11 cellular contexts compared by ENCODE assay signal in the genomic region with DNA sequence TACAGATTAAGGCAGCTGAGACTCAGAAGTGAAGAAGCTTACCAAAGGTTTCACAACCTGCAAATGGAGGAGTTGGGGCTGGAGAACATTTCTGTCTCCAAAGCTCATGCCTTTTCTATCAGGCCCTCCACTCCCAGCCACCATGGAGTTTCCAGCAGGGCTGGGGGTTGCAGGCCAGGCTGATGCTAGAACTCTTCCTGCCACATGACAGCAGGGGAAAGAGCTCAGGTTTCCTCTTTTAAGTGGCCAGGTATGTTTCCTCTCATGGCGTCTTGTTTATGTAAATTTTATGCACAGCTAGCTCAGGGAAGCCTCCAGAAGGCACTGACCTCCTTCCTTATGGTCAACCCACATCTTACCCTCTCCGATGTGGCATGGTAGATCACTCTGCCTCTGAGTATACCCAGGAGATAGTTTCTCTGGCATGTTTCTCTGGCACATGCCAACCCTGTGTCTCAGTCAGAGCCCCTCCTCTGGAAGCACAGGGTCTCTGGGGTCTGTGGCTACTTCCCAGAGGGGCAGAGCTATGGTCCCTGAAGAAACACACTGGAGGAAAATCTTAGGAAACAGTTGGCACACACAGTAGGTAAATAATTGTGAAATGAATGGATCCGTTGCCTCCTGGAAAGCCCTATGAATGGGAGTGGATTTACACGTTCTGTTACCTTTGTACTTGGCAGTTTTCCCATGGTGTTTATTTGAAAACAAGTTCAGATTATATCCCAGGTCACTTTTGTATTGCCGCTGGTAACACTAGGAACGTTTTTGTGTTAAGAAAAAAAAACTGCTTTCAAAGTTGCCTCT. TPM values are rescaled to one million over a fixed set of nuclear protein-coding genes. Genes with fewer than 3 reads are reported as not detected.
DNase-seq lines count a peak whose midpoint lies in the region; ATAC-seq and TF ChIP-seq lines count a peak whose summit lies in the region.
"Had no signal": no experiment of that assay in that cellular context is flagged by ENCODE, and none has a peak within 500 bp of the region (broad histone marks: within the 10 kb centered on the region; RNA-seq: fewer than 3 reads in every experiment).

No MANE protein-coding gene starts in this region.

- CTCF ChIA-PET in activated CD4-positive, alpha-beta memory T cell treated with anti-CD3 and anti-CD28 coated beads for 36 hours (lab: Charles Lee) = interaction anchor here (1.0 kb wide), 1 partner anchor 98 kb away, joined by 3 read pairs; no protein-coding TSS in a partner anchor
- CTCF ChIA-PET in activated CD4-positive, alpha-beta memory T cell treated with anti-CD3 and anti-CD28 coated beads, Interleukin-2, amount 10 ng/mL, durations not matched to agents 7 days and 5 days (lab: Charles Lee) = no interaction called here
- CTCF ChIA-PET in T-cell (lab: Charles Lee) = interaction anchor here (0.9 to 1.2 kb wide), 4 partner anchors 12 to 146 kb away, joined by 3 read pairs; no protein-coding TSS in a partner anchor

- no peaks in the 10 kb centered on the region for H3K27me3 Mint-ChIP-seq in activated CD4-positive, alpha-beta memory T cell treated with anti-CD3 and anti-CD28 coated beads for 36 hours
- no peaks in the 10 kb centered on the region for H3K27me3 Mint-ChIP-seq in activated CD4-positive, alpha-beta memory T cell treated with anti-CD3 and anti-CD28 coated beads, Interleukin-2, amount 10 ng/mL, durations not matched to agents 7 days and 5 days
- no peaks in the 10 kb centered on the region for H3K27me3 Mint-ChIP-seq in T-cell

- H3K27me3 ChIP-seq in suprapubic skin (no peaks in the 10 kb centered on the region), adrenal gland (peaks cover 4% of the 10 kb centered on the region)

- DNase-seq in activated CD4-positive, alpha-beta memory T cell treated with anti-CD3 and anti-CD28 coated beads for 36 hours = no peak
- DNase-seq in activated CD4-positive, alpha-beta memory T cell treated with anti-CD3 and anti-CD28 coated beads, Interleukin-2, amount 10 ng/mL, durations not matched to agents 7 days and 5 days = no peak
- no peak for DNase-seq in T-cell
- DNase-seq in iPS-NIHi11 (ENCODE audit: low spot score) = peak; percentile 20
- DNase-seq in suprapubic skin (ENCODE audit: low spot score in 2 of 2) = no peak
- no peak for DNase-seq in adrenal gland
- no peak for DNase-seq in NCI-H146 (lab: John Stamatoyannopoulos, UW)
- no peak for DNase-seq in GOT3 (lab: John Stamatoyannopoulos, UW)
- DNase-seq: activated CD4-positive, CD25-positive, alpha-beta regulatory T cell treated with anti-CD3 and anti-CD28 coated beads, Interleukin-2, amount 50 U/mL, for 72 hours; anterior cingulate cortex had no signal

- TF ChIP-seq CTCF in suprapubic skin (IDR thresholded peaks at IDR 0.05) = no peak
- no peak for TF ChIP-seq CTCF in adrenal gland (IDR thresholded peaks at IDR 0.05)

- TF ChIP-seq POLR2A in suprapubic skin (IDR thresholded peaks at IDR 0.05) (no peak), adrenal gland (IDR thresholded peaks at IDR 0.05) (no peak)

- H3K9me3 ChIP-seq in suprapubic skin (no peaks in the 10 kb centered on the region), adrenal gland (replicated peaks in 1 of 3) (no peaks in the 10 kb centered on the region)
- H3K9me3 ChIP-seq: BLaER1 treated with 17β-estradiol and CSF1 and Interleukin-3, amounts not matched to agents 10 nM and 100 nM had no signal

- H3K4me1 Mint-ChIP-seq in activated CD4-positive, alpha-beta memory T cell treated with anti-CD3 and anti-CD28 coated beads for 36 hours (ENCODE audit: low read depth) = peaks cover 46% of the 10 kb centered on the region
- H3K4me1 Mint-ChIP-seq in activated CD4-positive, alpha-beta memory T cell treated with anti-CD3 and anti-CD28 coated beads, Interleukin-2, amount 10 ng/mL, durations not matched to agents 7 days and 5 days = peaks cover 33% of the 10 kb centered on the region
- H3K4me1 Mint-ChIP-seq in T-cell = peaks cover 37 to 42% (median 38%) of the 10 kb centered on the region in 3 donors

- no peak overlapping the region for H3K4me3 Mint-ChIP-seq in activated CD4-positive, alpha-beta memory T cell treated with anti-CD3 and anti-CD28 coated beads for 36 hours
- H3K4me3 Mint-ChIP-seq in activated CD4-positive, alpha-beta memory T cell treated with anti-CD3 and anti-CD28 coated beads, Interleukin-2, amount 10 ng/mL, durations not matched to agents 7 days and 5 days = no peak overlapping the region
- H3K4me3 Mint-ChIP-seq in T-cell = peak overlapping the region in 1 of 3 donors; percentile 32

- peak overlapping the region; percentile 66 for H3K27ac Mint-ChIP-seq in activated CD4-positive, alpha-beta memory T cell treated with anti-CD3 and anti-CD28 coated beads for 36 hours
- H3K27ac Mint-ChIP-seq in activated CD4-positive, alpha-beta memory T cell treated with anti-CD3 and anti-CD28 coated beads, Interleukin-2, amount 10 ng/mL, durations not matched to agents 7 days and 5 days = no peak overlapping the region
- peak overlapping the region; percentile 76 to 77 for H3K27ac Mint-ChIP-seq in T-cell

- WGBS in suprapubic skin = 39% methylated on average over 6 of the region's 6 CpGs
- 43 to 57% (median 51%) methylated on average over 2 to 6 of the region's 6 CpGs for WGBS in adrenal gland, 4 donors

- TF ChIP-seq EP300 in suprapubic skin (IDR thresholded peaks at IDR 0.05) = no peak

- H3K4me3 ChIP-seq in suprapubic skin = no peak overlapping the region
- no peak overlapping the region for H3K4me3 ChIP-seq in adrenal gland
- H3K4me3 ChIP-seq: BLaER1 treated with 17β-estradiol and CSF1 and Interleukin-3, amounts not matched to agents 10 nM and 100 nM had no signal

- peak in 3 of 4 experiments; percentile 53 to 67 (median 61) for ATAC-seq in T-cell (replicated peaks in 1 of 4)

- POLR2A ChIA-PET in activated CD4-positive, alpha-beta memory T cell treated with anti-CD3 and anti-CD28 coated beads for 36 hours (lab: Charles Lee) = no interaction called here
- POLR2A ChIA-PET in activated CD4-positive, alpha-beta memory T cell treated with anti-CD3 and anti-CD28 coated beads, Interleukin-2, amount 10 ng/mL, durations not matched to agents 7 days and 5 days (lab: Charles Lee) = interaction anchor here (1.2 kb wide), 1 partner anchor 13 kb away, joined by 6 read pairs; no protein-coding TSS in a partner anchor
- POLR2A ChIA-PET in T-cell (lab: Charles Lee) = no interaction called here

- intact Hi-C loops in activated CD4-positive, alpha-beta memory T cell treated with anti-CD3 and anti-CD28 coated beads for 36 hours (cut with micrococcal nuclease) = loop anchor here (2.0 kb wide), 1 partner anchor 13 kb away; no protein-coding TSS in a partner anchor
- intact Hi-C loops in adrenal gland (cut with DNase I) = loop anchor here in 1 of 2 donors (5.0 kb wide), 1 partner anchor 92 kb away; no protein-coding TSS in a partner anchor

- H3K9me3 Mint-ChIP-seq in activated CD4-positive, alpha-beta memory T cell treated with anti-CD3 and anti-CD28 coated beads for 36 hours = no peaks in the 10 kb centered on the region
- no peaks in the 10 kb centered on the region for H3K9me3 Mint-ChIP-seq in activated CD4-positive, alpha-beta memory T cell treated with anti-CD3 and anti-CD28 coated beads, Interleukin-2, amount 10 ng/mL, durations not matched to agents 7 days and 5 days
- no peaks in the 10 kb centered on the region for H3K9me3 Mint-ChIP-seq in T-cell

- H3K4me1 ChIP-seq in suprapubic skin (peaks cover 11% of the 10 kb centered on the region), adrenal gland (replicated peaks in 1 of 2) (peaks cover 0 to 6% of the 10 kb centered on the region in 2 donors)

- H3K36me3 ChIP-seq in suprapubic skin (no peaks in the 10 kb centered on the region), adrenal gland (replicated peaks in 1 of 2) (no peaks in the 10 kb centered on the region)
- H3K36me3 ChIP-seq: BLaER1 treated with 17β-estradiol and CSF1 and Interleukin-3, amounts not matched to agents 10 nM and 100 nM had no signal

- H3K36me3 Mint-ChIP-seq in activated CD4-positive, alpha-beta memory T cell treated with anti-CD3 and anti-CD28 coated beads for 36 hours = no peaks in the 10 kb centered on the region
- H3K36me3 Mint-ChIP-seq in activated CD4-positive, alpha-beta memory T cell treated with anti-CD3 and anti-CD28 coated beads, Interleukin-2, amount 10 ng/mL, durations not matched to agents 7 days and 5 days (ENCODE audit: low read depth) = peaks cover 4% of the 10 kb centered on the region
- peaks cover 4% of the 10 kb centered on the region for H3K36me3 Mint-ChIP-seq in T-cell

- peak overlapping the region; percentile 14 for H3K27ac ChIP-seq in suprapubic skin
- no peak overlapping the region for H3K27ac ChIP-seq in adrenal gland
- H3K27ac ChIP-seq: BLaER1 treated with 17β-estradiol and CSF1 and Interleukin-3, amounts not matched to agents 10 nM and 100 nM had no signal

RNA-seq across cellular contexts. Expression of a gene that starts 28.9 kb away (rescaled TPM):
- 10 to 100 TPM; 39.8 to 41.3 TPM for total RNA-seq in activated CD4-positive, alpha-beta memory T cell treated with anti-CD3 and anti-CD28 coated beads for 36 hours
- total RNA-seq in activated CD4-positive, alpha-beta memory T cell treated with anti-CD3 and anti-CD28 coated beads, Interleukin-2, amount 10 ng/mL, durations not matched to agents 7 days and 5 days = 10 to 100 TPM; 28.0 to 29.0 TPM
- total RNA-seq in T-cell = 10 to 100 TPM; 17.0 to 23.6 (median 19.9) TPM
- total RNA-seq in suprapubic skin = 10 to 100 TPM; 39.7 to 83.0 (median 60.2) TPM
- 10 to 100 TPM in 5 of 8 donors, 1 to 10 TPM in 3; 6.0 to 21.4 (median 13.5) TPM for total RNA-seq in adrenal gland
- polyA plus RNA-seq in adrenal gland = 1 to 10 TPM; 2.1 to 4.9 (median 2.4) TPM
